In the genomic region with DNA sequence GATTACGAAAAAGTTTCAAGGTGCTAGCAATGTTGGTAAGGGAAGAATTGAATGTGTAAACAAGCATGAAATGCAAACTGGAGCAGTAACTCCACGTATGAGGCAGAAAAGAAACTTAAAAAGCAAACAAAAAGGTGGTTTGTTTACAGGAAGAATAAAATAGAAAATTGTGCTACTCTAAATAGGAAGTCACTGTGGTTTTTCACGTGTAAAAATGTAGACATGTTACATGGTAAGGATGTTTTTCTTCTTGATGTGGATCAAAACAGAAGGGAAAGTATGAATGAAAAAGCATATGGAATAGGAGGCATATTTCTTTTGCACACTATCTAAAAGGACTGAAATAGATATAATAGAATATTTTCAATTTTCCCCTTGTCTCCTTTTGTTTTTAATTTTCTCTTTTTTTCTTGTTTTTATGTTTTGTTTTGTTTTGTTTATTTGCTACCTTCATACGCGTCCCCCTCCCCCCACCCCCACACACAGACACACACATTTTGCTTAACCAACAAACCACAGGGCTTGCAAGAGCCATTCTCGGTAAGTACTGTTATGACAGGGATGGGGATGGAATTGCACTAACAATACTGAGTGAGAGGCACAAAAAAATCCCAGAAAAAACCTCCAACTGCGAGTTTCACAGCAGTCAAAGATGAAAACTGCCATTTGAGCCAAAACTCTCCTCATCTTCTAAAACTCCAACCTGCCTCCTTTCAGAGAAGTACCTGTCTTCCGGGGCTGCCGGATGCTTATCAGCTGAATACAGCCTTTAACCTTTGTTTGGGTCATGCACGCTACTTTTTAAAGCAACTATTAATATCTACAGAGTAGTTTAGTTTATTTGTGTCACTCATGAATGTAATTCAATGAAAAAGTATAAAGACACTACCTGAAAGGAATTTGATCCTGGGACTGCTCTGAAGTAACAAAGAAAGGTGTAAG, we compare ENCODE assay signal across 10 cellular contexts.
DNase-seq lines count a peak whose midpoint lies in the region; ATAC-seq lines count a peak whose summit lies in the region.
"Had no signal": no experiment of that assay in that cellular context is flagged by ENCODE, and none has a peak within 500 bp of the region (broad histone marks: within the 10 kb centered on the region; RNA-seq: fewer than 3 reads in every experiment).

No MANE protein-coding gene starts in this region.

- POLR2A ChIA-PET in activated CD4-positive, alpha-beta memory T cell treated with anti-CD3 and anti-CD28 coated beads, Interleukin-2, amount 10 ng/mL, durations not matched to agents 7 days and 5 days (lab: Charles Lee): no interaction called here

- no peaks in the 10 kb centered on the region for H3K36me3 Mint-ChIP-seq in activated CD4-positive, alpha-beta memory T cell treated with anti-CD3 and anti-CD28 coated beads, Interleukin-2, amount 10 ng/mL, durations not matched to agents 7 days and 5 days (ENCODE audit: low read depth)

- peak overlapping the region; percentile 19 for H3K4me3 Mint-ChIP-seq in activated CD4-positive, alpha-beta memory T cell treated with anti-CD3 and anti-CD28 coated beads, Interleukin-2, amount 10 ng/mL, durations not matched to agents 7 days and 5 days

- H3K27ac Mint-ChIP-seq in activated CD4-positive, alpha-beta memory T cell treated with anti-CD3 and anti-CD28 coated beads, Interleukin-2, amount 10 ng/mL, durations not matched to agents 7 days and 5 days: peak overlapping the region; percentile 56

- CTCF ChIA-PET in activated CD4-positive, alpha-beta memory T cell treated with anti-CD3 and anti-CD28 coated beads, Interleukin-2, amount 10 ng/mL, durations not matched to agents 7 days and 5 days (lab: Charles Lee): no interaction called here

- peaks cover 15% of the 10 kb centered on the region for H3K4me1 Mint-ChIP-seq in activated CD4-positive, alpha-beta memory T cell treated with anti-CD3 and anti-CD28 coated beads, Interleukin-2, amount 10 ng/mL, durations not matched to agents 7 days and 5 days

- peak; percentile 80 for ATAC-seq in GM18498 (IDR thresholded peaks at IDR 0.05; ENCODE audit: unreplicated experiment)
- peak; percentile 49 for ATAC-seq in GM19452 (IDR thresholded peaks at IDR 0.05; ENCODE audit: unreplicated experiment)
- peak; percentile 92 for ATAC-seq in HG03045 (IDR thresholded peaks at IDR 0.05; ENCODE audit: unreplicated experiment)
- ATAC-seq in HG03196 (IDR thresholded peaks at IDR 0.05; ENCODE audit: unreplicated experiment): no peak
- ATAC-seq: stimulated activated naive CD8-positive, alpha-beta T cell treated with anti-CD3 and anti-CD28 coated beads, Interleukin-15, Interleukin-2, amounts not matched to agents 100 U/mL and 50 U/mL, for 24 hours had no signal

- DNase-seq in activated CD4-positive, alpha-beta memory T cell treated with anti-CD3 and anti-CD28 coated beads, Interleukin-2, amount 10 ng/mL, durations not matched to agents 7 days and 5 days: peak; percentile 16
- no peak for DNase-seq in NCI-H524 (lab: John Stamatoyannopoulos, UW)
- no peak for DNase-seq in NCI-H128 (lab: John Stamatoyannopoulos, UW; ENCODE audit: unreplicated experiment)
- DNase-seq in activated naive CD4-positive, alpha-beta T cell (lab: John Stamatoyannopoulos, UW): no peak
- DNase-seq: DMS79; stimulated activated naive CD8-positive, alpha-beta T cell treated with anti-CD3 and anti-CD28 coated beads, Interleukin-15, Interleukin-2, amounts not matched to agents 100 U/mL and 50 U/mL, for 24 hours had no signal

- peaks cover 8% of the 10 kb centered on the region for H3K27me3 Mint-ChIP-seq in activated CD4-positive, alpha-beta memory T cell treated with anti-CD3 and anti-CD28 coated beads, Interleukin-2, amount 10 ng/mL, durations not matched to agents 7 days and 5 days

- H3K9me3 Mint-ChIP-seq in activated CD4-positive, alpha-beta memory T cell treated with anti-CD3 and anti-CD28 coated beads, Interleukin-2, amount 10 ng/mL, durations not matched to agents 7 days and 5 days: no peaks in the 10 kb centered on the region
